In the genomic region with DNA sequence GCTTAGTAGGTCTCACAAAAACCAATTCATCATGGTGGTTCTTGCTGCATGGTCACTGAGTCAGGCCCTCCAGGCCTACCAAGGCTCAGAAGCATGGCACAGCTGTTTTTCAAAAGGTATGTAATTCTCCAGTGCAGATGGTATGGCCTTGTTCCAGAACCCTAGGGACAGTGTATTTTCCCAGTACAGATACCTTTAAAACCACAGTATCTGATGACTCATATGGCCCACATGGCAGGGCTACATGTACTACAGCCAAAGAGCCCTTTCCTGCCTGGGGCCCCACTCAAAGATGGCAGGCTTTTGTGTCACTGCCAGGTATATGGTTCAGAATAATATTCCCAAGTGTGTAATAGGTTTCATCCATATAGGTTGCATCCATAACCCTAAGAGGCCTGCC, we compare ENCODE assay signal across 10 cellular contexts. TPM values are rescaled to one million over a fixed set of nuclear protein-coding genes. Genes with fewer than 3 reads are reported as not detected.
DNase-seq lines count a peak whose midpoint lies in the region; ATAC-seq and TF ChIP-seq lines count a peak whose summit lies in the region.
"Had no signal": no experiment of that assay in that cellular context is flagged by ENCODE, and none has a peak within 500 bp of the region (broad histone marks: within the 10 kb centered on the region; RNA-seq: fewer than 3 reads in every experiment).

No MANE protein-coding gene starts in this region.

- H3K9ac ChIP-seq in MM.1S (ENCODE audit: low read length) = no peak overlapping the region
- H3K9ac ChIP-seq: parathyroid adenoma had no signal

- peak overlapping the region; percentile 0; the same call in 1 of the 2 replicates for H3K4me2 ChIP-seq in MM.1S (ENCODE audit: low read depth, low read length)

- no peaks in the 10 kb centered on the region for H3K9me3 ChIP-seq in MM.1S (replicated peaks; ENCODE audit: insufficient read depth, low read length)

- peak overlapping the region; percentile 4; the same call in 1 of the 2 replicates for H3K27ac ChIP-seq in MM.1S (ENCODE audit: low read length)
- H3K27ac ChIP-seq: parathyroid adenoma had no signal

- H3K79me2 ChIP-seq in MM.1S (ENCODE audit: low read length) = no peaks in the 10 kb centered on the region
- H3K79me2 ChIP-seq: parathyroid adenoma had no signal

- ATAC-seq in HG03354 (IDR thresholded peaks at IDR 0.05; ENCODE audit: poor library complexity, severe bottlenecking, unreplicated experiment) = no peak

- H4K20me1 ChIP-seq in MM.1S (ENCODE audit: insufficient read depth, low read length) = no peaks in the 10 kb centered on the region

- H3K9me2 ChIP-seq in MM.1S (replicated peaks; ENCODE audit: insufficient read depth, low read length) = no peaks in the 10 kb centered on the region

- H3K4me3 ChIP-seq in MM.1S (ENCODE audit: low read length) = no peak overlapping the region

- DNase-seq in GM03348 (ENCODE audit: low spot score) = peak; percentile 58
- peak; percentile 54 for DNase-seq in MM.1S
- DNase-seq in amniotic epithelial cell (ENCODE audit: low read depth) = peak; percentile 84
- peak; percentile 94 for DNase-seq in myocyte (ENCODE audit: low read depth)
- DNase-seq in SIG-M5 (lab: John Stamatoyannopoulos, UW) = no peak
- DNase-seq in superior temporal gyrus (ENCODE audit: extremely low spot score) = no peak
- DNase-seq: aorta, H9 had no signal

- H3F3A ChIP-seq in MM.1S (ENCODE audit: insufficient read depth, low read length) = peaks cover 5% of the 10 kb centered on the region

- H3K27me3 ChIP-seq in MM.1S (replicated peaks; ENCODE audit: insufficient read depth, low read length) = no peaks in the 10 kb centered on the region

- no peaks in the 10 kb centered on the region for H3K36me3 ChIP-seq in MM.1S (replicated peaks; ENCODE audit: insufficient read depth, low read length)

- H2AFZ ChIP-seq in MM.1S (ENCODE audit: low read length) = no peak overlapping the region
- H2AFZ ChIP-seq: parathyroid adenoma had no signal

- H3K4me1 ChIP-seq in MM.1S (ENCODE audit: low read length) = peaks cover 18% of the 10 kb centered on the region
- H3K4me1 ChIP-seq: parathyroid adenoma had no signal

- no peak for TF ChIP-seq CTCF in MM.1S (IDR thresholded peaks at IDR 0.05; ENCODE audit: low read length)

RNA-seq across cellular contexts. Expression of gene CSF2, which starts 16.5 kb away (rescaled TPM):
- total RNA-seq in myocyte = not detected in 2 replicates
- polyA plus RNA-seq in myocyte (2012) = not detected
- total RNA-seq: H9 had no signal
- polyA plus RNA-seq: aorta had no signal

RNA-seq across cellular contexts. Expression of gene IL3, which starts 29.7 kb away (rescaled TPM):
- not detected in 2 replicates for total RNA-seq in myocyte
- polyA plus RNA-seq in myocyte (2012) = not detected
- total RNA-seq: aorta, H9 had no signal
- polyA plus RNA-seq: aorta had no signal

Comparison
In these comparisons a context has a peak if more than half of its experiments do, and no peak if none do; other contexts are left out.
1. DNase-seq: peak in GM03348 (single experiment), MM.1S (single experiment), amniotic epithelial cell (single experiment) and myocyte (single experiment); none in SIG-M5 (single experiment) and superior temporal gyrus (single experiment).